Comparison of ENCODE assay signal across 12 cellular contexts in the genomic region with DNA sequence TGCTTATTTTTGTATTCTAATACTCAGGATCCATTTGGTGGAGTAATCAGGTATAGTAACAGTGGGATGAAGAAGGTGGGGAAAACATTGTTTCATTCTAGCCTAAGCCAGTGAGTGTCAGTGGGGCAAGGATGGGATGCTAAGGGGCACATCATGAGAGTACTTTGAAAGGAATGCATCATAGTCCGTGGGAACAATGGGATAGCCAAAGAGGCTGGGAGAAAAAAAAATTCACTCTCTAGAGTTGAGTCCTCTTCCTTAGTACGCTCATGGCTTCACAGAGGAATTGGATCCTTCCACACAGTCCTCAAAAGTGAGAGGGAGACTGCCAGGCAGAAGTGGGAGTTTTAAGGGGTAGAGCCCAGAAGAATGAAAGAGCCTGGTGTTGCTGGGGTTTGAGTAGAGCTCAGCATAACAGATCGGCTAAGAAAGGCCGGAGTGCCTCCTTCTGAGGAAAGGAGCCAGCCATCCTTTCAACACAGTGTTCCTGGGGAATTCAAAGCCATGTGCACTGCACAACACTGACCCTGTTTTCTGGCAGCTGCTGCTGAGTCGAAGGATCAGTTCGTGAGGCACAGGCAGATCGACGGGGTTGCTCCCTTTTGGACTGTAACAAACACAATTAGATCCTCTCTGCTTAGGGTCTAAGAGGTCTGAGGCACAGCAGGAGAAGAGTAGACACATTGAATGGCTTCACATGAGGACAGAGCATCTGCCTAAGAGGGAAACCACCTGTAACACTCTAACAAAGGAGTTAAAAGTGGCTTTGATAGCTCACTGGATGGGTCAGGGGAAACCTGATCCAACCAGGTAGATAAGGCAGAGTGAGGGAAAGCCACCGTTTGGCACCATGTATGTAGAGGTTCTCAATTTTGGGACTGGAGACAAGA.
DNase-seq lines count a peak whose midpoint lies in the region; ATAC-seq and TF ChIP-seq lines count a peak whose summit lies in the region.
"Had no signal": no experiment of that assay in that cellular context is flagged by ENCODE, and none has a peak within 500 bp of the region (broad histone marks: within the 10 kb centered on the region; RNA-seq: fewer than 3 reads in every experiment).

No MANE protein-coding gene starts in this region.

- POLR2A ChIA-PET in CD4-positive, alpha-beta T cell (lab: Charles Lee): interaction anchor here (7.7 kb wide), 1 partner anchor 59 kb away, joined by 87 read pairs; a partner anchor contains a TSS

- TF ChIP-seq CTCF in CD4-positive, alpha-beta T cell (IDR thresholded peaks at IDR 0.05): no peak
- no peak for TF ChIP-seq CTCF in chondrocyte (IDR thresholded peaks at IDR 0.05)

- peaks cover 79% of the 10 kb centered on the region for H3K4me1 Mint-ChIP-seq in CD4-positive, alpha-beta T cell (ENCODE audit: low read depth)
- H3K4me1 Mint-ChIP-seq in chondrocyte (ENCODE audit: low read depth) (peaks cover 48% of the 10 kb centered on the region), naive B cell (peaks cover 64 to 88% (median 75%) of the 10 kb centered on the region in 3 donors)

- intact Hi-C loops in CD4-positive, alpha-beta T cell (cut with DNase I, micrococcal nuclease): no loop called here

- H3K27ac Mint-ChIP-seq in CD4-positive, alpha-beta T cell: peak overlapping the region; percentile 73
- H3K27ac Mint-ChIP-seq in chondrocyte (ENCODE audit: unreplicated experiment) (peak overlapping the region; percentile 52), naive B cell (peak overlapping the region; percentile 56 to 98 (median 92))

- no peak for ATAC-seq in CD4-positive, alpha-beta T cell (ENCODE audit: poor library complexity)
- ATAC-seq in naive B cell (ENCODE audit: low read depth in 2 of 2) (no peak), SK-N-SH treated with all-trans-retinoic acid at 6 μM for 48 hours (no peak), GM18517 (IDR thresholded peaks at IDR 0.05; ENCODE audit: unreplicated experiment) (no peak), HG02588 (IDR thresholded peaks at IDR 0.05; ENCODE audit: unreplicated experiment) (no peak)

- H3K36me3 Mint-ChIP-seq in CD4-positive, alpha-beta T cell (ENCODE audit: low read depth): peaks cover 47% of the 10 kb centered on the region
- peaks cover 3% of the 10 kb centered on the region for H3K36me3 Mint-ChIP-seq in chondrocyte (ENCODE audit: low read depth)
- H3K36me3 Mint-ChIP-seq in naive B cell: peaks cover 24 to 41% of the 10 kb centered on the region in 2 donors

- DNase-seq in CD4-positive, alpha-beta T cell: no peak
- DNase-seq in NCI-H146 (lab: John Stamatoyannopoulos, UW): peak; percentile 98
- DNase-seq in chondrocyte (ENCODE audit: low spot score): no peak
- no peak for DNase-seq in naive B cell
- DNase-seq in stimulated activated naive CD4-positive, alpha-beta T cell (lab: John Stamatoyannopoulos, UW): no peak
- DNase-seq: activated CD4-positive, alpha-beta T cell treated with anti-CD3 and anti-CD28 coated beads for 4 hours; cortex of kidney; PC-9; right lobe of liver had no signal

- H3K9me3 ChIP-seq in CD4-positive, alpha-beta T cell (ENCODE audit: control insufficient read depth, low read length): no peaks in the 10 kb centered on the region
- H3K9me3 ChIP-seq: right lobe of liver had no signal

- H3K27ac ChIP-seq in CD4-positive, alpha-beta T cell (ENCODE audit: low read depth, low read length): no peak overlapping the region
- H3K27ac ChIP-seq: PC-9, right lobe of liver had no signal

- no peaks in the 10 kb centered on the region for H3K27me3 Mint-ChIP-seq in CD4-positive, alpha-beta T cell
- H3K27me3 Mint-ChIP-seq in chondrocyte (ENCODE audit: low read depth): no peaks in the 10 kb centered on the region
- H3K27me3 Mint-ChIP-seq in naive B cell: no peaks in the 10 kb centered on the region

- H3K27me3 ChIP-seq in CD4-positive, alpha-beta T cell (ENCODE audit: control insufficient read depth, insufficient read depth, low read length): no peaks in the 10 kb centered on the region
- H3K27me3 ChIP-seq: right lobe of liver had no signal

- CTCF ChIA-PET in CD4-positive, alpha-beta T cell (lab: Charles Lee): interaction anchor here (1.6 kb wide), 1 partner anchor 14 kb away, joined by 3 read pairs; no protein-coding TSS in a partner anchor

- no peak overlapping the region for H3K4me3 Mint-ChIP-seq in CD4-positive, alpha-beta T cell
- H3K4me3 Mint-ChIP-seq in chondrocyte (ENCODE audit: unreplicated experiment): no peak overlapping the region
- peak overlapping the region in 5 of 8 donors; percentile 10 to 67 (median 44) for H3K4me3 Mint-ChIP-seq in naive B cell

- H3K9me3 Mint-ChIP-seq in CD4-positive, alpha-beta T cell: no peaks in the 10 kb centered on the region
- H3K9me3 Mint-ChIP-seq in chondrocyte (ENCODE audit: low read depth) (no peaks in the 10 kb centered on the region), naive B cell (no peaks in the 10 kb centered on the region)

TF ChIP-seq in SK-N-SH treated with all-trans-retinoic acid at 6 μM for 48 hours, 23 proteins besides CTCF, POLR2A, EP300 and RAD21:
- no peak for TF ChIP-seq PPARA (CRISPR knock-in tag; IDR thresholded peaks at IDR 0.05; ENCODE audit: borderline replicate concordance)
- TF ChIP-seq ZNF565 (CRISPR knock-in tag; conservative IDR thresholded peaks at IDR 0.05; ENCODE audit: low read depth): no peak
- TF ChIP-seq ZNF70 (CRISPR knock-in tag; IDR thresholded peaks at IDR 0.05): no peak
- TF ChIP-seq GLIS3 (CRISPR knock-in tag; IDR thresholded peaks at IDR 0.05): no peak
- no peak for TF ChIP-seq ZNF8 (CRISPR knock-in tag; IDR thresholded peaks at IDR 0.05)
- TF ChIP-seq ZFP3 (CRISPR knock-in tag; IDR thresholded peaks at IDR 0.05): no peak
- no peak for TF ChIP-seq CSDC2 (CRISPR knock-in tag; IDR thresholded peaks at IDR 0.05)
- TF ChIP-seq OSR1 (CRISPR knock-in tag; IDR thresholded peaks at IDR 0.05): no peak
- TF ChIP-seq ISL1 (CRISPR knock-in tag; IDR thresholded peaks at IDR 0.05): no peak
- TF ChIP-seq, protein P1, sequence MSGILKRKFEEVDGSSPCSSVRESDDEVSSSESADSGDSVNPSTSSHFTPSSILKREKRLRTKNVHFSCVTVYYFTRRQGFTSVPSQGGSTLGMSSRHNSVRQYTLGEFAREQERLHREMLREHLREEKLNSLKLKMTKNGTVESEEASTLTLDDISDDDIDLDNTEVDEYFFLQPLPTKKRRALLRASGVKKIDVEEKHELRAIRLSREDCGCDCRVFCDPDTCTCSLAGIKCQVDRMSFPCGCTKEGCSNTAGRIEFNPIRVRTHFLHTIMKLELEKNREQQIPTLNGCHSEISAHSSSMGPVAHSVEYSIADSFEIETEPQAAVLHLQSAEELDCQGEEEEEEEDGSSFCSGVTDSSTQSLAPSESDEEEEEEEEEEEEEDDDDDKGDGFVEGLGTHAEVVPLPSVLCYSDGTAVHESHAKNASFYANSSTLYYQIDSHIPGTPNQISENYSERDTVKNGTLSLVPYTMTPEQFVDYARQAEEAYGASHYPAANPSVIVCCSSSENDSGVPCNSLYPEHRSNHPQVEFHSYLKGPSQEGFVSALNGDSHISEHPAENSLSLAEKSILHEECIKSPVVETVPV (CRISPR knock-in tag; IDR thresholded peaks at IDR 0.05): no peak
- no peak for TF ChIP-seq ZFP30 (CRISPR knock-in tag; IDR thresholded peaks at IDR 0.05)
- no peak for TF ChIP-seq ZC3H10 (CRISPR knock-in tag; IDR thresholded peaks at IDR 0.05)
- TF ChIP-seq, protein P2, sequence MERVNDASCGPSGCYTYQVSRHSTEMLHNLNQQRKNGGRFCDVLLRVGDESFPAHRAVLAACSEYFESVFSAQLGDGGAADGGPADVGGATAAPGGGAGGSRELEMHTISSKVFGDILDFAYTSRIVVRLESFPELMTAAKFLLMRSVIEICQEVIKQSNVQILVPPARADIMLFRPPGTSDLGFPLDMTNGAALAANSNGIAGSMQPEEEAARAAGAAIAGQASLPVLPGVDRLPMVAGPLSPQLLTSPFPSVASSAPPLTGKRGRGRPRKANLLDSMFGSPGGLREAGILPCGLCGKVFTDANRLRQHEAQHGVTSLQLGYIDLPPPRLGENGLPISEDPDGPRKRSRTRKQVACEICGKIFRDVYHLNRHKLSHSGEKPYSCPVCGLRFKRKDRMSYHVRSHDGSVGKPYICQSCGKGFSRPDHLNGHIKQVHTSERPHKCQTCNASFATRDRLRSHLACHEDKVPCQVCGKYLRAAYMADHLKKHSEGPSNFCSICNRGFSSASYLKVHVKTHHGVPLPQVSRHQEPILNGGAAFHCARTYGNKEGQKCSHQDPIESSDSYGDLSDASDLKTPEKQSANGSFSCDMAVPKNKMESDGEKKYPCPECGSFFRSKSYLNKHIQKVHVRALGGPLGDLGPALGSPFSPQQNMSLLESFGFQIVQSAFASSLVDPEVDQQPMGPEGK (CRISPR knock-in tag; IDR thresholded peaks at IDR 0.05; ENCODE audit: borderline replicate concordance): no peak
- TF ChIP-seq RARB (CRISPR knock-in tag; IDR thresholded peaks at IDR 0.05): no peak

Comparison
In these comparisons a context has a peak if more than half of its experiments do, and no peak if none do; other contexts are left out.
1. H3K4me3 Mint-ChIP-seq: peak in naive B cell (5 of 8); none in CD4-positive, alpha-beta T cell (single experiment) and chondrocyte (single experiment).
2. Peak in every context shown above with its lines, with median percentiles within 50 percentile points of each other: H3K27ac Mint-ChIP-seq.